In genomic region chr7:117688126-117688525, GRCh38 we compare ENCODE assay signal across 23 cellular contexts.
"Had no signal": no experiment of that assay in that cellular context is flagged by ENCODE, and none has a peak within 500 bp of the region (broad histone marks: within the 10 kb centered on the region; RNA-seq: fewer than 3 reads in every experiment).

No MANE protein-coding gene starts in this region.

- H3K27ac ChIP-seq: ascending aorta, body of pancreas, cardiac muscle cell, KMS-11, Peyer's patch had no signal

- H3K9me3 ChIP-seq: ascending aorta, body of pancreas, MG63, Peyer's patch had no signal

- H3K4me2 ChIP-seq: KMS-11 had no signal

- ATAC-seq: activated CD8-positive, alpha-beta T cell treated with anti-CD3 and anti-CD28 coated beads, Interleukin-2, amount 10 ng/mL, durations not matched to agents 7 days and 5 days; body of pancreas; T-helper 17 cell; WTC11 had no signal

- H3K4me3 ChIP-seq: ascending aorta, body of pancreas, cardiac muscle cell, MG63, Peyer's patch had no signal

- H3K36me3 Mint-ChIP-seq: activated naive CD4-positive, alpha-beta T cell treated with anti-CD3 and anti-CD28 coated beads, Interleukin-2, amount 50 U/mL, for 24 hours; WTC11 had no signal

- H3K36me3 ChIP-seq: ascending aorta, cardiac muscle cell, MG63, Peyer's patch had no signal

- H3K4me3 Mint-ChIP-seq: activated CD8-positive, alpha-beta T cell treated with anti-CD3 and anti-CD28 coated beads, Interleukin-2, amount 10 ng/mL, durations not matched to agents 7 days and 5 days; activated naive CD4-positive, alpha-beta T cell treated with anti-CD3 and anti-CD28 coated beads, Interleukin-2, amount 50 U/mL, for 24 hours; T-helper 17 cell; WTC11 had no signal

- H3K27me3 ChIP-seq: ascending aorta, body of pancreas, cardiac muscle cell, MG63, Peyer's patch had no signal

- H3K27ac Mint-ChIP-seq: activated CD8-positive, alpha-beta T cell treated with anti-CD3 and anti-CD28 coated beads, Interleukin-2, amount 10 ng/mL, durations not matched to agents 7 days and 5 days; activated naive CD4-positive, alpha-beta T cell treated with anti-CD3 and anti-CD28 coated beads, Interleukin-2, amount 50 U/mL, for 24 hours; T-helper 17 cell; WTC11 had no signal

- H3K4me1 Mint-ChIP-seq: activated naive CD4-positive, alpha-beta T cell treated with anti-CD3 and anti-CD28 coated beads, Interleukin-2, amount 50 U/mL, for 24 hours; T-helper 17 cell had no signal

- H3K9me3 Mint-ChIP-seq: activated naive CD4-positive, alpha-beta T cell treated with anti-CD3 and anti-CD28 coated beads, Interleukin-2, amount 50 U/mL, for 24 hours; WTC11 had no signal

- H3K9ac ChIP-seq: KMS-11 had no signal

- H3K4me1 ChIP-seq: ascending aorta, body of pancreas had no signal

- H3K27me3 Mint-ChIP-seq: T-helper 17 cell had no signal

- DNase-seq: activated CD4-positive, alpha-beta T cell treated with anti-CD3 and anti-CD28 coated beads for 48 hours; activated CD4-positive, alpha-beta T cell treated with anti-CD3 and anti-CD28 coated beads, Interleukin-2, amount 50 U/mL, for 4 hours; activated CD4-positive, CD25-positive, alpha-beta regulatory T cell treated with anti-CD3 and anti-CD28 coated beads, Interleukin-2, amount 50 U/mL, for 72 hours; activated CD8-positive, alpha-beta memory T cell treated with anti-CD3 and anti-CD28 coated beads, Interleukin-2, amount 50 U/mL, for 48 hours; activated CD8-positive, alpha-beta T cell treated with anti-CD3 and anti-CD28 coated beads, Interleukin-2, amount 10 ng/mL, durations not matched to agents 7 days and 5 days; activated T-cell treated with anti-CD3 and anti-CD28 coated beads, Interleukin-2, amount 50 U/mL, for 1 hour; body of pancreas; MG63; NCI-H1105; NCI-H1436; NCI-H1694 treated with DMSO at 0.1 percent for 48 hours; NCI-H2029 treated with DMSO at 0.1 percent for 48 hours; NCI-H446; NCI-H524; Peyer's patch; SHP77 treated with DMSO at 0.1 percent for 48 hours; T-helper 17 cell; T-helper 9 cell had no signal
